ENCODE assay signal across 8 cellular contexts in genomic region chr3:20039082-20039764, GRCh38. TPM values are rescaled to one million over a fixed set of nuclear protein-coding genes. Genes with fewer than 3 reads are reported as not detected.
DNase-seq lines count a peak whose midpoint lies in the region; ATAC-seq and TF ChIP-seq lines count a peak whose summit lies in the region.

No MANE protein-coding gene starts in this region.

- H3K14ac ChIP-seq in mesenchymal stem cell (ENCODE audit: low read length in 2 of 2), result no peak overlapping the region

- peak overlapping the region; percentile 80 for H3K9ac ChIP-seq in mesenchymal stem cell (ENCODE audit: low read length)

- peaks cover 43% of the 10 kb centered on the region for H3K4me1 Mint-ChIP-seq in activated naive CD4-positive, alpha-beta T cell treated with anti-CD3 and anti-CD28 coated beads, Interleukin-2, amount 50 U/mL, for 24 hours

- H2BK12ac ChIP-seq in mesenchymal stem cell (ENCODE audit: low read length in 2 of 2), result no peak overlapping the region

- H2AK5ac ChIP-seq in mesenchymal stem cell (ENCODE audit: low read length, severe bottlenecking), result no peak overlapping the region

- H3K4me3 Mint-ChIP-seq in activated naive CD4-positive, alpha-beta T cell treated with anti-CD3 and anti-CD28 coated beads, Interleukin-2, amount 50 U/mL, for 24 hours, result peak overlapping the region; percentile 92

- no peaks in the 10 kb centered on the region for H3K27me3 Mint-ChIP-seq in activated naive CD4-positive, alpha-beta T cell treated with anti-CD3 and anti-CD28 coated beads, Interleukin-2, amount 50 U/mL, for 24 hours

- no peak overlapping the region for H3K18ac ChIP-seq in mesenchymal stem cell (ENCODE audit: low read depth in 1 of 2, low read length in 2 of 2)

- H3K27ac ChIP-seq in brain microvascular endothelial cell (no peak overlapping the region), mesenchymal stem cell (ENCODE audit: low read length, poor library complexity, severe bottlenecking) (peak overlapping the region; percentile 47), upper lobe of left lung (peak overlapping the region; percentile 92 to 99 (median 98))

- ATAC-seq in upper lobe of left lung (ENCODE audit: low FRiP score in 2 of 2) (no peak), HG03025 (IDR thresholded peaks at IDR 0.05; ENCODE audit: low FRiP score, unreplicated experiment) (no peak)

- no peaks in the 10 kb centered on the region for H3K9me3 Mint-ChIP-seq in activated naive CD4-positive, alpha-beta T cell treated with anti-CD3 and anti-CD28 coated beads, Interleukin-2, amount 50 U/mL, for 24 hours

- H3K27me3 ChIP-seq in brain microvascular endothelial cell (replicated peaks) (no peaks in the 10 kb centered on the region), mesenchymal stem cell (ENCODE audit: control insufficient read depth in 1 of 2, insufficient read depth in 1 of 2, low read length in 2 of 2) (no peaks in the 10 kb centered on the region), upper lobe of left lung (no peaks in the 10 kb centered on the region)

- H3K36me3 Mint-ChIP-seq in activated naive CD4-positive, alpha-beta T cell treated with anti-CD3 and anti-CD28 coated beads, Interleukin-2, amount 50 U/mL, for 24 hours, result no peaks in the 10 kb centered on the region

- no peak overlapping the region for H2BK5ac ChIP-seq in mesenchymal stem cell (ENCODE audit: low read depth, low read length, poor library complexity, severe bottlenecking)

- no peak overlapping the region for H4K8ac ChIP-seq in mesenchymal stem cell (ENCODE audit: low read length)

- TF ChIP-seq EP300 in upper lobe of left lung (IDR thresholded peaks at IDR 0.05), result no peak

- TF ChIP-seq POLR2A in upper lobe of left lung (IDR thresholded peaks at IDR 0.05), result no peak

- DNase-seq in activated naive CD4-positive, alpha-beta T cell treated with Interleukin-2 at 50 U/mL for 16 hours, result no peak
- no peak for DNase-seq in brain microvascular endothelial cell
- no peak for DNase-seq in mesenchymal stem cell
- DNase-seq in upper lobe of left lung, result no peak
- no peak for DNase-seq in NCI-H1105 (lab: John Stamatoyannopoulos, UW)
- DNase-seq in AG20443 (ENCODE audit: low spot score), result no peak

- no peak overlapping the region for H4K91ac ChIP-seq in mesenchymal stem cell (ENCODE audit: low read length)

- H3K4me1 ChIP-seq in mesenchymal stem cell (ENCODE audit: control insufficient read depth, insufficient read depth, low read depth, low read length) (peaks cover 10% of the 10 kb centered on the region), upper lobe of left lung (peaks cover 26 to 41% (median 34%) of the 10 kb centered on the region in 4 donors)

- in situ Hi-C loops in brain microvascular endothelial cell (cut with HindIII; ENCODE audit: low pct_ligation_motif_present, low sequenced_read_pairs), result no loop called here

- H2AFZ ChIP-seq in mesenchymal stem cell (ENCODE audit: low read depth, low read length), result no peak overlapping the region

- WGBS in mesenchymal stem cell, result 53% methylated on average over 14 of the region's 14 CpGs
- WGBS in upper lobe of left lung, 2 donors, result 5% methylated on average over 14 of the region's 14 CpGs

- TF ChIP-seq CTCF in brain microvascular endothelial cell (IDR thresholded peaks at IDR 0.05; ENCODE audit: low read depth, low read length, missing control alignments) (no peak), upper lobe of left lung (IDR thresholded peaks at IDR 0.05) (no peak)

- H3K27ac Mint-ChIP-seq in activated naive CD4-positive, alpha-beta T cell treated with anti-CD3 and anti-CD28 coated beads, Interleukin-2, amount 50 U/mL, for 24 hours, result peak overlapping the region; percentile 98

- H3K4me2 ChIP-seq in mesenchymal stem cell (ENCODE audit: low read length, poor library complexity, severe bottlenecking), result peak overlapping the region; percentile 54

- no peak overlapping the region for H2BK15ac ChIP-seq in mesenchymal stem cell (ENCODE audit: low read depth, poor library complexity, severe bottlenecking)

- H2BK120ac ChIP-seq in mesenchymal stem cell (ENCODE audit: low read depth, low read length), result no peak overlapping the region

- H3K79me1 ChIP-seq in mesenchymal stem cell (replicated peaks; ENCODE audit: low read length, poor library complexity, severe bottlenecking), result peaks cover 13% of the 10 kb centered on the region

- H3K23ac ChIP-seq in mesenchymal stem cell (ENCODE audit: low read length in 2 of 2), result no peak overlapping the region

- no peaks in the 10 kb centered on the region for H3K36me3 ChIP-seq in brain microvascular endothelial cell (replicated peaks)
- H3K36me3 ChIP-seq in mesenchymal stem cell (ENCODE audit: control insufficient read depth in 1 of 2, insufficient read depth in 2 of 2, low read depth in 1 of 2, low read length in 2 of 2), result no peaks in the 10 kb centered on the region
- no peaks in the 10 kb centered on the region for H3K36me3 ChIP-seq in upper lobe of left lung

- H3K4me3 ChIP-seq in brain microvascular endothelial cell (ENCODE audit: low read depth, low read length), result peak overlapping the region; percentile 77
- peak overlapping the region; percentile 79 to 90 for H3K4me3 ChIP-seq in mesenchymal stem cell (ENCODE audit: insufficient read depth in 1 of 2, low read depth in 1 of 2, low read length in 2 of 2)
- peak overlapping the region; percentile 68 to 90 (median 82) for H3K4me3 ChIP-seq in upper lobe of left lung

- no peak overlapping the region for H3K4ac ChIP-seq in mesenchymal stem cell (ENCODE audit: low read depth in 1 of 2, low read length in 2 of 2)

- no peaks in the 10 kb centered on the region for H3K9me3 ChIP-seq in mesenchymal stem cell (ENCODE audit: control insufficient read depth, low read length)
- no peaks in the 10 kb centered on the region for H3K9me3 ChIP-seq in upper lobe of left lung

RNA-seq across cellular contexts. Expression of gene KAT2B, which starts 1.0 kb away (rescaled TPM):
- 6.0 TPM for polyA plus RNA-seq in mesenchymal stem cell (2013, experiment 1 of 2)
- 5.4 TPM for polyA plus RNA-seq in mesenchymal stem cell (2013, experiment 2 of 2)
- 10 to 100 TPM; 19.3 to 58.9 (median 31.9) TPM for total RNA-seq in upper lobe of left lung

RNA-seq across cellular contexts. Expression of gene PP2D1, which starts 27.2 kb away (rescaled TPM):
- polyA plus RNA-seq in mesenchymal stem cell (2013, experiment 1 of 2), result not detected
- not detected for polyA plus RNA-seq in mesenchymal stem cell (2013, experiment 2 of 2)
- not detected for total RNA-seq in upper lobe of left lung
